Comparison of ENCODE assay signal across 15 cellular contexts in the genomic region with DNA sequence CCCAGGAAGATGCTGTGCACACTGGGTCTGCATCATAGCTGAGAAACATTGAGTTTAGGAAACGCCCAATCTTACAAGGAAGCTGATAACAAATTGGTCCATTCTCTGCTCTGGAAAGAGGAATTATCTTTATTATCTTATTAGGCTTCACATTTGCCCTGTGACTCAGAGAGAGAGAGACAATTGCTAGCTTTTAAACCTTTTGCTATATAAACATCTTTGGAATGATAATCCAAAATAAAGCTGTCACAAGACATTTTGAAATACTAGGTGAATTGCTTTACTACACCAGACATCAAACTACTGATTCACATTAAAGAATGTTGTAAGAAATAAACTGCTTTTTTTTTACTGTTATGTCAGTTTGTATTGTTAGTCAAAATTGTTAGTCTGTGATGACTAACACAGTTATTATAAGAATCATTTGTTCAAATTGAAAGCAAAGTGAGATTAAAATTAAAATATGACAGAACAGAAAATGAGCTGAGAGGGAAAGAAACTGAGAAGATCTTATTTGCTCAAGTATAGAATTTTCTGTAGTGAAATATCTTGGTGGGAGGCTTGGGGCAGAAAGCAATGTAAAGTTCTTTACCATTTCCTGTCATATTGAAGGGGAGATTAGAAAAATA.
DNase-seq lines count a peak whose midpoint lies in the region; ATAC-seq and TF ChIP-seq lines count a peak whose summit lies in the region.
"Had no signal": no experiment of that assay in that cellular context is flagged by ENCODE, and none has a peak within 500 bp of the region (broad histone marks: within the 10 kb centered on the region; RNA-seq: fewer than 3 reads in every experiment).

No MANE protein-coding gene starts in this region.

- ATAC-seq in GM21737 (IDR thresholded peaks at IDR 0.05; ENCODE audit: unreplicated experiment): no peak
- ATAC-seq: HCT116, Panc1, SK-N-SH treated with all-trans-retinoic acid at 6 μM for 48 hours had no signal

- no peak overlapping the region for H3K27ac Mint-ChIP-seq in chondrocyte (ENCODE audit: unreplicated experiment)
- H3K27ac Mint-ChIP-seq: B cell had no signal

- no peaks in the 10 kb centered on the region for H3K9me3 Mint-ChIP-seq in chondrocyte (ENCODE audit: low read depth)

- DNase-seq in EL (peak; percentile 10), NCI-H226 (peak; percentile 1), epithelial cell of esophagus (ENCODE audit: low read depth) (peak; percentile 23), retinal pigment epithelial cell (ENCODE audit: low read depth) (peak; percentile 62), chondrocyte (ENCODE audit: low spot score) (no peak), SKM-1 (lab: John Stamatoyannopoulos, UW; ENCODE audit: unreplicated experiment) (no peak)
- DNase-seq: CD4-positive, alpha-beta memory T cell; NCI-H146; NCI-H446; Right ventricle myocardium superior had no signal

- peaks cover 4% of the 10 kb centered on the region for H3K4me1 Mint-ChIP-seq in chondrocyte (ENCODE audit: low read depth)
- H3K4me1 Mint-ChIP-seq: B cell; CD4-positive, alpha-beta memory T cell had no signal

- H3K4me3 Mint-ChIP-seq in chondrocyte (ENCODE audit: unreplicated experiment): no peak overlapping the region
- H3K4me3 Mint-ChIP-seq: B cell had no signal

- H3K27me3 Mint-ChIP-seq in chondrocyte (ENCODE audit: low read depth): no peaks in the 10 kb centered on the region
- H3K27me3 Mint-ChIP-seq: B cell; CD4-positive, alpha-beta memory T cell had no signal

- TF ChIP-seq CTCF in epithelial cell of esophagus (IDR thresholded peaks at IDR 0.05; ENCODE audit: insufficient read depth, low read depth, low read length, missing control alignments) (no peak), retinal pigment epithelial cell (conservative IDR thresholded peaks at IDR 0.05; ENCODE audit: low read depth, low read length) (no peak), chondrocyte (IDR thresholded peaks at IDR 0.05) (no peak)

- no peaks in the 10 kb centered on the region for H3K36me3 Mint-ChIP-seq in chondrocyte (ENCODE audit: low read depth)
- H3K36me3 Mint-ChIP-seq: CD4-positive, alpha-beta memory T cell had no signal

- H3K4me3 ChIP-seq in epithelial cell of esophagus (ENCODE audit: low read length) (no peak overlapping the region), retinal pigment epithelial cell (ENCODE audit: low read length) (no peak overlapping the region)

Comparison
In these comparisons a context has a peak if more than half of its experiments do, and no peak if none do; other contexts are left out.
1. DNase-seq: peak in EL (single experiment), NCI-H226 (single experiment), epithelial cell of esophagus (single experiment) and retinal pigment epithelial cell (single experiment); none in chondrocyte (single experiment) and SKM-1 (single experiment).